24 cellular contexts compared by ENCODE assay signal in the genomic region with DNA sequence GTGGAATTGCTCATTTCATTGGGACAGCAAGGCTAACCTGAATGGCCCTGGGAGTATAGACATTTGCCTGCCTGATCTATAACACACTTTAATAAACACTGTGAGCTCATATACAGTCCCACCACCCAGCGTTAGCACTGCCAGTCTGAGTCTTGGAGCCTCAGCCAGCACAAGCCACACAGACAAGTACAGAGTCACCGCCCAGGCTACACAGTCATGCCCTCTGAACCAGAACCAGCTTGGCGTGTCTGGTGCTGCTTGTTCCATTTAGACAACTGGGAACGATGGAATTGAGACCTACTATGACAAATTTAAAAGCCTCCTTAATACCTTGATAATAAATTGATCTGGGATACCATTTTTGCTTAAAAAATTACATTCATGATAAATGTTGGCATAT. TPM values are rescaled to one million over a fixed set of nuclear protein-coding genes. Genes with fewer than 3 reads are reported as not detected.
"Had no signal": no experiment of that assay in that cellular context is flagged by ENCODE, and none has a peak within 500 bp of the region (broad histone marks: within the 10 kb centered on the region; RNA-seq: fewer than 3 reads in every experiment).

No MANE protein-coding gene starts in this region.

- H3K27ac Mint-ChIP-seq: IgD-negative memory B cell had no signal

- H3K27me3 Mint-ChIP-seq: IgD-negative memory B cell had no signal

- H3K9me3 Mint-ChIP-seq: IgD-negative memory B cell had no signal

- H3K4me1 Mint-ChIP-seq: IgD-negative memory B cell had no signal

- H3K4me2 ChIP-seq: KMS-11, SK-N-SH had no signal

- DNase-seq: Kasumi-1; MM.1S; NCI-H1092 treated with DMSO at 0.1 percent for 48 hours; NCI-H1436; NCI-H187; NCI-H2029; NCI-H2081 treated with DMSO at 0.1 percent for 48 hours; NCI-H2171; NCI-H226; NCI-H446; NCI-H510A; NCI-H524 treated with DMSO at 0.1 percent for 48 hours; NCI-H69; NK-92 treated with Interleukin-12 subunit alpha and Interleukin-12 subunit beta, amount 100 ng/mL, for 24 hours; PC-3; SHP77; SK-N-SH had no signal

- H3K36me3 Mint-ChIP-seq: IgD-negative memory B cell had no signal

- H3K4me3 Mint-ChIP-seq: IgD-negative memory B cell had no signal

- H3K4me3 ChIP-seq: K562 had no signal

- ATAC-seq: K562, Panc1, PC-3 had no signal

- H3K9me2 ChIP-seq: SK-N-SH had no signal

- H3K27ac ChIP-seq: HL-60, KMS-11, RWPE1 had no signal

RNA-seq across cellular contexts. Expression of a gene that starts 31.6 kb away (rescaled TPM):
- total RNA-seq: OCI-LY7 had no signal
- polyA plus RNA-seq: IgD-negative memory B cell, K562 had no signal
